Comparison of ENCODE assay signal across 10 cellular contexts in the genomic region with DNA sequence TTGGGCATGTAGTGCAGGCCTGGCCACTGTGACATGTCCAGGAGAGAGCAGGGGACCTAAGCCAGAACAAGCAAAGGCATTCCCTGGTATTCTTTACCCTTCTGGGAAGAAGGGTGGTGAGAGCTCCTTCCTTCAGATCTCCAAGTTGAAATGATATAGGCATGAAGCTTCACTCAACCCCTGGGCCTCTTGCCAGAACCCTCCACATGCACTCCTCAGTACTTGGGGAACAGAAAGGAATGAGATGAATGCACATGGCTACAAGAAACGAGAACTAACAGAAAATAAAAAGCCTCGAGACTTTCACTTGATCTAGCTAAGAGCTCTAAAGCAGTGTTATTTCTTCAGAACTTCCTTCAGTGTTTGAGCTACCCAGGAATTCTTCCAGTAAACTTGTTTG.
"Had no signal": no experiment of that assay in that cellular context is flagged by ENCODE, and none has a peak within 500 bp of the region (broad histone marks: within the 10 kb centered on the region; RNA-seq: fewer than 3 reads in every experiment).

No MANE protein-coding gene starts in this region.

- H3K27ac ChIP-seq: neural progenitor cell, pancreas, sigmoid colon had no signal

- H3K36me3 ChIP-seq: neural progenitor cell, pancreas, sigmoid colon, upper lobe of left lung had no signal

- H3K27me3 ChIP-seq: neural progenitor cell, pancreas, sigmoid colon, upper lobe of left lung had no signal

- H3K4me1 ChIP-seq: pancreas, sigmoid colon had no signal

- H3K4me3 ChIP-seq: neural progenitor cell, pancreas, sigmoid colon, upper lobe of left lung had no signal

- DNase-seq: activated CD4-positive, alpha-beta T cell treated with anti-CD3 and anti-CD28 coated beads, Interleukin-2, amount 50 U/mL, for 48 hours; activated naive CD4-positive, alpha-beta T cell treated with Interleukin-2 at 50 U/mL for 16 hours; activated naive CD8-positive, alpha-beta T cell treated with anti-CD3 and anti-CD28 coated beads, Interleukin-2, amount 50 U/mL, for 24 hours; pancreas; sigmoid colon; stimulated activated CD4-positive, alpha-beta T cell treated with anti-CD3 and anti-CD28 coated beads, Interleukin-1b, Interleukin-23, amount 100 ng/mL, for 48 hours; stimulated activated naive CD8-positive, alpha-beta T cell treated with anti-CD3 and anti-CD28 coated beads, Interleukin-15, amount 100 ng/mL, for 72 hours; upper lobe of left lung had no signal

- H2AFZ ChIP-seq: neural progenitor cell had no signal

- FAIRE-seq: colon, pancreas had no signal

- H3K9me3 ChIP-seq: pancreas, upper lobe of left lung had no signal

- H3K9ac ChIP-seq: neural progenitor cell had no signal

- H3K4me2 ChIP-seq: neural progenitor cell had no signal
